16 cellular contexts compared by ENCODE assay signal in genomic region chr2:237410949-237411635, GRCh38. TPM values are rescaled to one million over a fixed set of nuclear protein-coding genes. Genes with fewer than 3 reads are reported as not detected.
DNase-seq lines count a peak whose midpoint lies in the region; ATAC-seq, FAIRE-seq and TF ChIP-seq lines count a peak whose summit lies in the region.
"Had no signal": no experiment of that assay in that cellular context is flagged by ENCODE, and none has a peak within 500 bp of the region (broad histone marks: within the 10 kb centered on the region; RNA-seq: fewer than 3 reads in every experiment).

No MANE protein-coding gene starts in this region.

- H3K36me3 ChIP-seq in astrocyte (ENCODE audit: insufficient read depth, low read length) (no peaks in the 10 kb centered on the region), left lung (no peaks in the 10 kb centered on the region), skeletal muscle tissue (ENCODE audit: control insufficient read depth in 3 of 3, insufficient read depth in 3 of 3, low read length in 3 of 3) (no peaks in the 10 kb centered on the region)

- H3K9me3 ChIP-seq in astrocyte (ENCODE audit: insufficient read depth, low read depth, low read length) (no peaks in the 10 kb centered on the region), left lung (no peaks in the 10 kb centered on the region), skeletal muscle tissue (ENCODE audit: control insufficient read depth in 3 of 3, low read length in 3 of 3) (no peaks in the 10 kb centered on the region)

- peak overlapping the region; percentile 81 for H3K4me2 ChIP-seq in astrocyte (ENCODE audit: low read length)

- H3K4me1 ChIP-seq in astrocyte (ENCODE audit: insufficient read depth, low read length) (peaks cover 16% of the 10 kb centered on the region), left lung (peaks cover 0 to 5% of the 10 kb centered on the region in 2 donors), skeletal muscle tissue (ENCODE audit: control insufficient read depth in 3 of 3, insufficient read depth in 3 of 3, low read length in 3 of 3) (peaks cover 0 to 7% (median 7%) of the 10 kb centered on the region in 3 donors)

- H4K20me1 ChIP-seq in astrocyte (ENCODE audit: insufficient read depth, low read length), result no peaks in the 10 kb centered on the region

- ATAC-seq in left lung (no peak), GM18502 (IDR thresholded peaks at IDR 0.05; ENCODE audit: poor library complexity, unreplicated experiment) (no peak), HG03460 (IDR thresholded peaks at IDR 0.05; ENCODE audit: unreplicated experiment) (no peak)
- ATAC-seq: naive thymus-derived CD4-positive, alpha-beta T cell had no signal

- H3K9me3 Mint-ChIP-seq in astrocyte (ENCODE audit: unreplicated experiment), result no peaks in the 10 kb centered on the region
- H3K9me3 Mint-ChIP-seq: activated CD4-positive, alpha-beta T cell treated with anti-CD3 and anti-CD28 coated beads, Interleukin-2, amount 10 ng/mL, durations not matched to agents 7 days and 5 days; naive thymus-derived CD4-positive, alpha-beta T cell; T-helper 1 cell treated with Interleukin-12 subunit alpha and Interleukin-12 subunit beta and Interleukin-4 antibody, amounts not matched to agents 30 μg/mL and 1 μg/mL, for 36 hours had no signal

- no peak for TF ChIP-seq CTCF in AG10803 (conservative IDR thresholded peaks at IDR 0.05; ENCODE audit: low read length)
- no peak for TF ChIP-seq CTCF in astrocyte (IDR thresholded peaks at IDR 0.05; ENCODE audit: insufficient read depth, low read depth, low read length)
- TF ChIP-seq CTCF in left lung (IDR thresholded peaks at IDR 0.05), result no peak
- no peak for TF ChIP-seq CTCF in RWPE1 (conservative IDR thresholded peaks at IDR 0.05; ENCODE audit: low read depth)

- DNase-seq in AG10803 (ENCODE audit: low read depth) (peak; percentile 52), astrocyte (ENCODE audit: low read depth) (no peak), left lung (no peak), RWPE1 (ENCODE audit: low spot score) (no peak), dermis blood vessel endothelial cell (no peak)
- DNase-seq: activated CD4-positive, alpha-beta T cell treated with anti-CD3 and anti-CD28 coated beads, Interleukin-2, amount 10 ng/mL, durations not matched to agents 7 days and 5 days; AML-193; naive thymus-derived CD4-positive, alpha-beta T cell had no signal

- peaks cover 37% of the 10 kb centered on the region for H3K4me1 Mint-ChIP-seq in astrocyte (ENCODE audit: low read depth, unreplicated experiment)
- H3K4me1 Mint-ChIP-seq: activated CD4-positive, alpha-beta T cell treated with anti-CD3 and anti-CD28 coated beads, Interleukin-2, amount 10 ng/mL, durations not matched to agents 7 days and 5 days; naive thymus-derived CD4-positive, alpha-beta T cell had no signal

- H3K4me3 Mint-ChIP-seq in astrocyte (ENCODE audit: unreplicated experiment), result peak overlapping the region; percentile 92
- H3K4me3 Mint-ChIP-seq: activated CD4-positive, alpha-beta T cell treated with anti-CD3 and anti-CD28 coated beads, Interleukin-2, amount 10 ng/mL, durations not matched to agents 7 days and 5 days; naive thymus-derived CD4-positive, alpha-beta T cell; T-helper 1 cell treated with Interleukin-12 subunit alpha and Interleukin-12 subunit beta and Interleukin-4 antibody, amounts not matched to agents 30 μg/mL and 1 μg/mL, for 36 hours had no signal

- H3K27ac ChIP-seq in astrocyte (ENCODE audit: low read depth, low read length), result no peak overlapping the region
- peak overlapping the region; percentile 25 to 88 for H3K27ac ChIP-seq in left lung
- peak overlapping the region; percentile 69 for H3K27ac ChIP-seq in skeletal muscle tissue (ENCODE audit: low read depth, low read length)
- H3K27ac ChIP-seq in RWPE1, result no peak overlapping the region
- H3K27ac ChIP-seq: epithelial cell of prostate, HL-60 had no signal

- intact Hi-C loops in left lung (cut with DNase I), result no loop called here

- CTCF ChIA-PET in RWPE1 (lab: Yijun Ruan, JAX), result interaction anchor here (0.7 to 2.7 kb wide), 4 partner anchors 9 to 1735 kb away, joined by 3 to 29 read pairs (median 12); no protein-coding TSS in a partner anchor

- peak overlapping the region; percentile 96 for H3K4me3 ChIP-seq in AG10803 (ENCODE audit: low read length)
- H3K4me3 ChIP-seq in astrocyte (ENCODE audit: insufficient read depth, low read depth, low read length), result peak overlapping the region; percentile 61
- peak overlapping the region; percentile 35 to 38 for H3K4me3 ChIP-seq in left lung
- peak overlapping the region; percentile 49 to 75 (median 52) for H3K4me3 ChIP-seq in skeletal muscle tissue (ENCODE audit: low read length in 3 of 3)

- no peak for FAIRE-seq in astrocyte (lab: Jason Lieb, UNC)
- FAIRE-seq: H1 had no signal

- H3K27me3 Mint-ChIP-seq in astrocyte (ENCODE audit: low read depth, unreplicated experiment), result no peaks in the 10 kb centered on the region
- H3K27me3 Mint-ChIP-seq: activated CD4-positive, alpha-beta T cell treated with anti-CD3 and anti-CD28 coated beads, Interleukin-2, amount 10 ng/mL, durations not matched to agents 7 days and 5 days; naive thymus-derived CD4-positive, alpha-beta T cell had no signal

- no peak overlapping the region for H2AFZ ChIP-seq in astrocyte (ENCODE audit: low read depth, low read length)

- peaks cover 76% of the 10 kb centered on the region for H3K79me2 ChIP-seq in astrocyte (ENCODE audit: insufficient read depth, low read length)

- H3K9ac ChIP-seq in astrocyte (ENCODE audit: low read length), result peak overlapping the region; percentile 76
- peak overlapping the region; percentile 29 to 61 (median 57) for H3K9ac ChIP-seq in skeletal muscle tissue (ENCODE audit: low read depth in 1 of 3, low read length in 3 of 3)

- POLR2A ChIA-PET in RWPE1 (lab: Yijun Ruan, JAX; ENCODE audit: low non-redundant PET), result no interaction called here

- peaks cover 13% of the 10 kb centered on the region for H3K36me3 Mint-ChIP-seq in astrocyte (ENCODE audit: low read depth, unreplicated experiment)
- H3K36me3 Mint-ChIP-seq: naive thymus-derived CD4-positive, alpha-beta T cell had no signal

- H3K27ac Mint-ChIP-seq in astrocyte (ENCODE audit: unreplicated experiment), result peak overlapping the region; percentile 53
- H3K27ac Mint-ChIP-seq: activated CD4-positive, alpha-beta T cell treated with anti-CD3 and anti-CD28 coated beads, Interleukin-2, amount 10 ng/mL, durations not matched to agents 7 days and 5 days; naive thymus-derived CD4-positive, alpha-beta T cell; T-helper 1 cell treated with Interleukin-12 subunit alpha and Interleukin-12 subunit beta and Interleukin-4 antibody, amounts not matched to agents 30 μg/mL and 1 μg/mL, for 36 hours had no signal

- H3K27me3 ChIP-seq in astrocyte (ENCODE audit: insufficient read depth, low read length), result no peaks in the 10 kb centered on the region
- H3K27me3 ChIP-seq in left lung, result peaks cover 0 to 47% of the 10 kb centered on the region in 2 donors
- peaks cover 0 to 2% (median 0%) of the 10 kb centered on the region in 3 donors for H3K27me3 ChIP-seq in skeletal muscle tissue (ENCODE audit: control insufficient read depth in 3 of 3, insufficient read depth in 3 of 3, low read length in 3 of 3)

RNA-seq across cellular contexts. Expression of gene COL6A3, which starts 2.9 kb away (rescaled TPM):
- total RNA-seq in astrocyte, result 200 and 560 TPM in 2 replicates
- 100 to 1,000 TPM; 598 to 868 TPM for total RNA-seq in left lung
- 365 TPM for total RNA-seq in skeletal muscle tissue
- total RNA-seq in dermis blood vessel endothelial cell, result 6.3 and 14.6 TPM in 2 replicates
- total RNA-seq: OCI-LY7 had no signal

Comparison
In these comparisons a context has a peak if more than half of its experiments do, and no peak if none do; other contexts are left out.
1. H3K4me3 ChIP-seq: peak in every context shown above with its lines; median percentile 96 in AG10803; 61 in astrocyte; 52 in skeletal muscle tissue; 36 in left lung.
2. H3K27ac ChIP-seq: peak in left lung (2 of 2) and skeletal muscle tissue (single experiment); none in astrocyte (single experiment) and RWPE1 (single experiment).
3. RNA of gene COL6A3, which starts 2.9 kb away (total RNA-seq): 598 to 868 TPM in left lung, 365 TPM in skeletal muscle tissue (single experiment) and 200 to 560 TPM in astrocyte; 6.3 to 14.6 TPM in dermis blood vessel endothelial cell; every median in the first group is over 10 times any median in the second.